ENCODE assay signal across 9 cellular contexts in the genomic region with DNA sequence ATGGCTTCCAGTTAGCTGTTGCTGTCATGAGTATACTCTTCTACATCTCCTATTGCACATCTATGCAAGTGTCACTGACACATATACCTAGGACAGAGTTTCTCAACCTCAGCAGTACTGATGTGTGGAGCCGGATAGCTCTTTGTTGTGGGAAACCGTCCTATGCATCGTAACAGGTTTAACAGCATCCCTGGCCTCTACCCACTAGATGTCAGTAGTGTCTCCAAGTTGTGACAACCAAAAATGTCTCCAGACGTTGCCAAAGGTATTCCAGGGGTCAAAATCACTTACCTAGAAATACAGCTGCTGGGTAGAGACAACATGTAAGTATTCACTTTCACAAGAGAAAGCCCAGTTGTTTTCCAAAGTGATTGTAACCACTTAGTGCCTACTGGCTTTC.
DNase-seq lines count a peak whose midpoint lies in the region; ATAC-seq, FAIRE-seq and TF ChIP-seq lines count a peak whose summit lies in the region.
"Had no signal": no experiment of that assay in that cellular context is flagged by ENCODE, and none has a peak within 500 bp of the region (broad histone marks: within the 10 kb centered on the region; RNA-seq: fewer than 3 reads in every experiment).

No MANE protein-coding gene starts in this region.

- no peaks in the 10 kb centered on the region for H3K36me3 ChIP-seq in BE2C
- H3K36me3 ChIP-seq in left ventricle myocardium inferior = no peaks in the 10 kb centered on the region
- no peaks in the 10 kb centered on the region for H3K36me3 ChIP-seq in uterus
- H3K36me3 ChIP-seq in MG63 = no peaks in the 10 kb centered on the region

- FAIRE-seq in HTR-8/SVneo (lab: Jason Lieb, UNC) = peak; percentile 60

- CTCF ChIA-PET in RWPE1 (lab: Yijun Ruan, JAX) = interaction anchor here (0.5 to 1.4 kb wide), 17 partner anchors 10 to 1032 kb away, joined by 3 to 9 read pairs (median 4); no protein-coding TSS in a partner anchor
- CTCF ChIA-PET in activated naive CD4-positive, alpha-beta T cell treated with anti-CD3 and anti-CD28 coated beads, Interleukin-2, amount 10 ng/mL, durations not matched to agents 7 days and 5 days (lab: Charles Lee) = no interaction called here

- TF ChIP-seq CTCF in BE2C (IDR thresholded peaks at IDR 0.05; ENCODE audit: low read depth, low read length) = peak; percentile 30; the same call in 1 of the 2 replicates
- TF ChIP-seq CTCF in RWPE1 (conservative IDR thresholded peaks at IDR 0.05; ENCODE audit: low read depth) = 0 out of 2 replicates have a peak, but pooled peaks have one; percentile 18
- TF ChIP-seq CTCF in left ventricle myocardium inferior (IDR thresholded peaks at IDR 0.05; ENCODE audit: borderline replicate concordance) = peak; percentile 70
- TF ChIP-seq CTCF in uterus (IDR thresholded peaks at IDR 0.05) = peak; percentile 23 to 48 (median 26)

- H3K27ac ChIP-seq in RWPE1 (no peak overlapping the region), left ventricle myocardium inferior (replicated peaks) (no peak overlapping the region), uterus (no peak overlapping the region)

- H3K4me3 ChIP-seq in BE2C (ENCODE audit: low read depth, low read length) = no peak overlapping the region
- H3K4me3 ChIP-seq in left ventricle myocardium inferior = no peak overlapping the region
- H3K4me3 ChIP-seq in uterus = no peak overlapping the region
- no peak overlapping the region for H3K4me3 ChIP-seq in MG63

- intact Hi-C loops in left ventricle myocardium inferior (cut with micrococcal nuclease) (no loop called here), uterus (cut with DNase I; ENCODE audit: low total_unique reads) (no loop called here)

- H3K27me3 ChIP-seq in BE2C = no peaks in the 10 kb centered on the region
- no peaks in the 10 kb centered on the region for H3K27me3 ChIP-seq in left ventricle myocardium inferior (ENCODE audit: low read depth)
- no peaks in the 10 kb centered on the region for H3K27me3 ChIP-seq in uterus
- no peaks in the 10 kb centered on the region for H3K27me3 ChIP-seq in MG63

- no peak for ATAC-seq in activated T-helper 17 cell treated with anti-CD3 and anti-CD28 coated beads, Interleukin-2, amount 50 U/mL, for 72 hours (replicated peaks)

- no peaks in the 10 kb centered on the region for H3K27me3 Mint-ChIP-seq in activated naive CD4-positive, alpha-beta T cell treated with anti-CD3 and anti-CD28 coated beads, Interleukin-2, amount 10 ng/mL, durations not matched to agents 7 days and 5 days
- H3K27me3 Mint-ChIP-seq in activated T-helper 17 cell treated with anti-CD3 and anti-CD28 coated beads, Interleukin-2, amount 50 U/mL, for 72 hours = no peaks in the 10 kb centered on the region
- H3K27me3 Mint-ChIP-seq: central memory CD8-positive, alpha-beta T cell had no signal

- DNase-seq in BE2C = peak; percentile 4
- peak; percentile 3 for DNase-seq in HTR-8/SVneo (ENCODE audit: insufficient read length, low spot score)
- DNase-seq in RWPE1 (ENCODE audit: low spot score) = peak; percentile 10
- DNase-seq in left ventricle myocardium inferior = no peak
- DNase-seq in uterus = no peak
- DNase-seq in activated naive CD4-positive, alpha-beta T cell treated with anti-CD3 and anti-CD28 coated beads, Interleukin-2, amount 10 ng/mL, durations not matched to agents 7 days and 5 days = no peak
- no peak for DNase-seq in MG63

- no peaks in the 10 kb centered on the region for H3K36me3 Mint-ChIP-seq in activated naive CD4-positive, alpha-beta T cell treated with anti-CD3 and anti-CD28 coated beads, Interleukin-2, amount 10 ng/mL, durations not matched to agents 7 days and 5 days
- H3K36me3 Mint-ChIP-seq in activated T-helper 17 cell treated with anti-CD3 and anti-CD28 coated beads, Interleukin-2, amount 50 U/mL, for 72 hours (ENCODE audit: low read depth) = no peaks in the 10 kb centered on the region

- POLR2A ChIA-PET in RWPE1 (lab: Yijun Ruan, JAX; ENCODE audit: low non-redundant PET) = no interaction called here

- H3K9me3 Mint-ChIP-seq in activated naive CD4-positive, alpha-beta T cell treated with anti-CD3 and anti-CD28 coated beads, Interleukin-2, amount 10 ng/mL, durations not matched to agents 7 days and 5 days = no peaks in the 10 kb centered on the region
- peaks cover 9% of the 10 kb centered on the region for H3K9me3 Mint-ChIP-seq in activated T-helper 17 cell treated with anti-CD3 and anti-CD28 coated beads, Interleukin-2, amount 50 U/mL, for 72 hours

- H3K4me1 ChIP-seq in BE2C (no peaks in the 10 kb centered on the region), left ventricle myocardium inferior (no peaks in the 10 kb centered on the region), uterus (no peaks in the 10 kb centered on the region)

- no peaks in the 10 kb centered on the region for H3K4me1 Mint-ChIP-seq in activated naive CD4-positive, alpha-beta T cell treated with anti-CD3 and anti-CD28 coated beads, Interleukin-2, amount 10 ng/mL, durations not matched to agents 7 days and 5 days
- no peaks in the 10 kb centered on the region for H3K4me1 Mint-ChIP-seq in activated T-helper 17 cell treated with anti-CD3 and anti-CD28 coated beads, Interleukin-2, amount 50 U/mL, for 72 hours
- H3K4me1 Mint-ChIP-seq: central memory CD8-positive, alpha-beta T cell had no signal

- no peak for TF ChIP-seq POLR2A in uterus (IDR thresholded peaks at IDR 0.05)

- no peak overlapping the region for H3K27ac Mint-ChIP-seq in activated naive CD4-positive, alpha-beta T cell treated with anti-CD3 and anti-CD28 coated beads, Interleukin-2, amount 10 ng/mL, durations not matched to agents 7 days and 5 days
- no peak overlapping the region for H3K27ac Mint-ChIP-seq in activated T-helper 17 cell treated with anti-CD3 and anti-CD28 coated beads, Interleukin-2, amount 50 U/mL, for 72 hours

- no peak overlapping the region for H3K4me3 Mint-ChIP-seq in activated naive CD4-positive, alpha-beta T cell treated with anti-CD3 and anti-CD28 coated beads, Interleukin-2, amount 10 ng/mL, durations not matched to agents 7 days and 5 days
- H3K4me3 Mint-ChIP-seq in activated T-helper 17 cell treated with anti-CD3 and anti-CD28 coated beads, Interleukin-2, amount 50 U/mL, for 72 hours = no peak overlapping the region
- H3K4me3 Mint-ChIP-seq: central memory CD8-positive, alpha-beta T cell had no signal

- H3K9me3 ChIP-seq in BE2C = no peaks in the 10 kb centered on the region; the same call in 1 of the 2 replicates
- H3K9me3 ChIP-seq in left ventricle myocardium inferior (replicated peaks) = no peaks in the 10 kb centered on the region
- no peaks in the 10 kb centered on the region for H3K9me3 ChIP-seq in uterus
- no peaks in the 10 kb centered on the region for H3K9me3 ChIP-seq in MG63

Comparison
In these comparisons a context has a peak if more than half of its experiments do, and no peak if none do; other contexts are left out.
1. DNase-seq: peak in BE2C (single experiment), HTR-8/SVneo (single experiment) and RWPE1 (single experiment); none in left ventricle myocardium inferior (single experiment), uterus (0 of 2), activated naive CD4-positive, alpha-beta T cell treated with anti-CD3 and anti-CD28 coated beads, Interleukin-2, amount 10 ng/mL, durations not matched to agents 7 days and 5 days (single experiment) and MG63 (single experiment).
2. CTCF ChIP-seq: peak in every context shown above with its lines; median percentile 70 in left ventricle myocardium inferior; 30 in BE2C; 26 in uterus; 18 in RWPE1.